In genomic region chr13:36359301-36359950, GRCh38 we compare ENCODE assay signal across 1 cellular context.
A peak's percentile ranks its signal among the peaks of the same experiment; 100 is the strongest.
TF ChIP-seq lines count a peak whose summit lies in the region.

No MANE protein-coding gene starts in this region.

TF ChIP-seq in liver, 16 proteins besides CTCF, POLR2A, EP300 and RAD21 (continued from another document):
- TF ChIP-seq ATF3 (IDR thresholded peaks at IDR 0.05), result no peak
- no peak for TF ChIP-seq HNF4G (IDR thresholded peaks at IDR 0.05)
- peak; percentile 49 to 71 for TF ChIP-seq HNF4A (conservative IDR thresholded peaks at IDR 0.05)
- TF ChIP-seq JUND (IDR thresholded peaks at IDR 0.05), result peak in 1 of 2 donors; percentile 23
- no peak for TF ChIP-seq GABPA (IDR thresholded peaks at IDR 0.05 in 1 of 2, conservative IDR thresholded peaks at IDR 0.05 in 1 of 2)
- no peak for TF ChIP-seq SP1 (IDR thresholded peaks at IDR 0.05)
